In genomic region chr4:21815651-21816050, GRCh38 we compare ENCODE assay signal across 32 cellular contexts.
"Had no signal": no experiment of that assay in that cellular context is flagged by ENCODE, and none has a peak within 500 bp of the region (broad histone marks: within the 10 kb centered on the region; RNA-seq: fewer than 3 reads in every experiment).

No MANE protein-coding gene starts in this region.

- H3K4me1 Mint-ChIP-seq: activated B cell treated with CpG ODN at 0.5 μM for 24 hours; activated CD4-positive, alpha-beta T cell treated with anti-CD3 and anti-CD28 coated beads, Interleukin-2, amount 10 ng/mL, durations not matched to agents 24 days and 14 days; activated naive CD4-positive, alpha-beta T cell treated with anti-CD3 and anti-CD28 coated beads, Interleukin-2, amount 10 ng/mL, durations not matched to agents 7 days and 5 days; activated naive CD4-positive, alpha-beta T cell treated with anti-CD3 and anti-CD28 coated beads, Interleukin-2, amount 50 U/mL, for 24 hours; activated naive CD8-positive, alpha-beta T cell treated with anti-CD3 and anti-CD28 coated beads, Interleukin-2, amount 10 ng/mL, durations not matched to agents 7 days and 5 days; activated naive CD8-positive, alpha-beta T cell treated with anti-CD3 and anti-CD28 coated beads, Interleukin-2, amount 50 U/mL, for 24 hours; activated T-helper 17 cell treated with anti-CD3 and anti-CD28 coated beads, Interleukin-2, amount 50 U/mL, for 72 hours had no signal

- H3K4me3 Mint-ChIP-seq: activated B cell treated with CpG ODN at 0.5 μM for 24 hours; activated CD4-positive, alpha-beta memory T cell treated with anti-CD3 and anti-CD28 coated beads for 36 hours; activated CD4-positive, alpha-beta T cell treated with anti-CD3 and anti-CD28 coated beads, Interleukin-2, amount 10 ng/mL, durations not matched to agents 24 days and 14 days; activated CD8-positive, alpha-beta T cell treated with anti-CD3 and anti-CD28 coated beads for 36 hours; activated naive CD4-positive, alpha-beta T cell treated with anti-CD3 and anti-CD28 coated beads, Interleukin-2, amount 10 ng/mL, durations not matched to agents 7 days and 5 days; activated naive CD4-positive, alpha-beta T cell treated with anti-CD3 and anti-CD28 coated beads, Interleukin-2, amount 50 U/mL, for 24 hours; activated naive CD8-positive, alpha-beta T cell; activated naive CD8-positive, alpha-beta T cell treated with anti-CD3 and anti-CD28 coated beads, Interleukin-2, amount 10 ng/mL, durations not matched to agents 7 days and 5 days; activated naive CD8-positive, alpha-beta T cell treated with anti-CD3 and anti-CD28 coated beads, Interleukin-2, amount 50 U/mL, for 24 hours; activated T-cell treated with anti-CD3 and anti-CD28 coated beads, Interleukin-2, amount 50 U/mL, for 4 hours; activated T-cell treated with anti-CD3 and anti-CD28 coated beads, Interleukin-2, amount 50 U/mL, for 72 hours; activated T-helper 1 cell treated with anti-CD3 and anti-CD28 coated beads, Interleukin-12 subunit alpha, Interleukin-12 subunit beta, Interleukin-2, Interleukin-4 antibody, amounts not matched to agents 30 ng/mL and 10 ng/mL and 1 ng/mL, durations not matched to agents 14 hours and 24 hours and 36 hours; activated T-helper 17 cell treated with anti-CD3 and anti-CD28 coated beads, Interleukin-2, amount 50 U/mL, for 72 hours; T-helper 1 cell treated with Interleukin-12 subunit alpha and Interleukin-12 subunit beta and Interleukin-4 antibody, amounts not matched to agents 30 μg/mL and 1 μg/mL, for 36 hours; T-helper 2 cell treated with Interferon-gamma antibody and Interleukin-4, amounts not matched to agents 5 μg/mL and 100 μg/mL, for 36 hours had no signal

- DNase-seq: activated B cell treated with CpG ODN at 0.5 μM for 24 hours; activated CD4-positive, alpha-beta memory T cell treated with anti-CD3 and anti-CD28 coated beads for 36 hours; activated CD4-positive, alpha-beta T cell treated with anti-CD3 and anti-CD28 coated beads for 4 hours; activated CD4-positive, alpha-beta T cell treated with anti-CD3 and anti-CD28 coated beads, Interleukin-2, amount 10 ng/mL, durations not matched to agents 24 days and 14 days; activated CD4-positive, alpha-beta T cell treated with anti-CD3 and anti-CD28 coated beads, Interleukin-2, amount 50 U/mL, for 1 hour; activated CD4-positive, alpha-beta T cell treated with anti-CD3 and anti-CD28 coated beads, Interleukin-2, amount 50 U/mL, for 4 hours; activated CD4-positive, CD25-positive, alpha-beta regulatory T cell treated with anti-CD3 and anti-CD28 coated beads, Interleukin-2, amount 50 U/mL, for 72 hours; activated CD8-positive, alpha-beta memory T cell treated with anti-CD3 and anti-CD28 coated beads, Interleukin-2, amount 50 U/mL, for 4 hours; activated CD8-positive, alpha-beta T cell treated with anti-CD3 and anti-CD28 coated beads for 36 hours; activated effector memory CD4-positive, alpha-beta T cell treated with anti-CD3 and anti-CD28 coated beads, Interleukin-2, amount 50 U/mL, for 16 hours; activated naive CD4-positive, alpha-beta T cell treated with anti-CD3 and anti-CD28 coated beads, Interleukin-2, amount 10 ng/mL, durations not matched to agents 7 days and 5 days; activated naive CD4-positive, alpha-beta T cell treated with Interleukin-2 at 50 U/mL for 16 hours; activated naive CD8-positive, alpha-beta T cell treated with anti-CD3 and anti-CD28 coated beads, Interleukin-2, amount 10 ng/mL, durations not matched to agents 7 days and 5 days; activated naive CD8-positive, alpha-beta T cell treated with anti-CD3 and anti-CD28 coated beads, Interleukin-2, amount 50 U/mL, for 24 hours; activated T-cell treated with anti-CD3 and anti-CD28 coated beads for 4 hours; activated T-cell treated with anti-CD3 and anti-CD28 coated beads, Interleukin-2, amount 50 U/mL, for 1 hour; activated T-cell treated with anti-CD3 and anti-CD28 coated beads, Interleukin-2, amount 50 U/mL, for 4 hours; activated T-cell treated with anti-CD3 and anti-CD28 coated beads, Interleukin-2, amount 50 U/mL, for 72 hours; amniotic stem cell; aorta; body of pancreas; brain microvascular endothelial cell; central memory CD4-positive, alpha-beta T cell; T-helper 1 cell; T-helper 2 cell; T-helper 9 cell had no signal

- H3K36me3 Mint-ChIP-seq: activated CD4-positive, alpha-beta memory T cell treated with anti-CD3 and anti-CD28 coated beads for 36 hours; activated naive CD4-positive, alpha-beta T cell treated with anti-CD3 and anti-CD28 coated beads, Interleukin-2, amount 10 ng/mL, durations not matched to agents 7 days and 5 days; activated naive CD8-positive, alpha-beta T cell treated with anti-CD3 and anti-CD28 coated beads, Interleukin-2, amount 10 ng/mL, durations not matched to agents 7 days and 5 days had no signal

- H3K27me3 Mint-ChIP-seq: activated B cell treated with CpG ODN at 0.5 μM for 24 hours; activated CD4-positive, alpha-beta memory T cell treated with anti-CD3 and anti-CD28 coated beads for 36 hours; activated CD4-positive, alpha-beta T cell treated with anti-CD3 and anti-CD28 coated beads, Interleukin-2, amount 10 ng/mL, durations not matched to agents 24 days and 14 days; activated CD8-positive, alpha-beta T cell treated with anti-CD3 and anti-CD28 coated beads for 36 hours; activated naive CD4-positive, alpha-beta T cell treated with anti-CD3 and anti-CD28 coated beads, Interleukin-2, amount 10 ng/mL, durations not matched to agents 7 days and 5 days; activated naive CD4-positive, alpha-beta T cell treated with anti-CD3 and anti-CD28 coated beads, Interleukin-2, amount 50 U/mL, for 24 hours; activated naive CD8-positive, alpha-beta T cell; activated naive CD8-positive, alpha-beta T cell treated with anti-CD3 and anti-CD28 coated beads, Interleukin-2, amount 10 ng/mL, durations not matched to agents 7 days and 5 days; activated naive CD8-positive, alpha-beta T cell treated with anti-CD3 and anti-CD28 coated beads, Interleukin-2, amount 50 U/mL, for 24 hours; activated T-helper 17 cell treated with anti-CD3 and anti-CD28 coated beads, Interleukin-2, amount 50 U/mL, for 72 hours had no signal

- H3K27ac Mint-ChIP-seq: activated B cell treated with CpG ODN at 0.5 μM for 24 hours; activated CD4-positive, alpha-beta memory T cell treated with anti-CD3 and anti-CD28 coated beads for 36 hours; activated CD4-positive, alpha-beta T cell treated with anti-CD3 and anti-CD28 coated beads, Interleukin-2, amount 10 ng/mL, durations not matched to agents 24 days and 14 days; activated CD8-positive, alpha-beta T cell treated with anti-CD3 and anti-CD28 coated beads for 36 hours; activated naive CD4-positive, alpha-beta T cell treated with anti-CD3 and anti-CD28 coated beads, Interleukin-2, amount 10 ng/mL, durations not matched to agents 7 days and 5 days; activated naive CD4-positive, alpha-beta T cell treated with anti-CD3 and anti-CD28 coated beads, Interleukin-2, amount 50 U/mL, for 24 hours; activated naive CD8-positive, alpha-beta T cell; activated naive CD8-positive, alpha-beta T cell treated with anti-CD3 and anti-CD28 coated beads, Interleukin-2, amount 10 ng/mL, durations not matched to agents 7 days and 5 days; activated naive CD8-positive, alpha-beta T cell treated with anti-CD3 and anti-CD28 coated beads, Interleukin-2, amount 50 U/mL, for 24 hours; activated T-cell treated with anti-CD3 and anti-CD28 coated beads, Interleukin-2, amount 50 U/mL, for 72 hours; activated T-helper 1 cell treated with anti-CD3 and anti-CD28 coated beads, Interleukin-12 subunit alpha, Interleukin-12 subunit beta, Interleukin-2, Interleukin-4 antibody, amounts not matched to agents 30 ng/mL and 10 ng/mL and 1 ng/mL, durations not matched to agents 14 hours and 24 hours and 36 hours; activated T-helper 17 cell treated with anti-CD3 and anti-CD28 coated beads, Interleukin-2, amount 50 U/mL, for 72 hours; T-helper 1 cell treated with Interleukin-12 subunit alpha and Interleukin-12 subunit beta and Interleukin-4 antibody, amounts not matched to agents 30 μg/mL and 1 μg/mL, for 36 hours; T-helper 2 cell treated with Interferon-gamma antibody and Interleukin-4, amounts not matched to agents 5 μg/mL and 100 μg/mL, for 36 hours had no signal
